Comparison of ENCODE assay signal across 11 cellular contexts in the genomic region with DNA sequence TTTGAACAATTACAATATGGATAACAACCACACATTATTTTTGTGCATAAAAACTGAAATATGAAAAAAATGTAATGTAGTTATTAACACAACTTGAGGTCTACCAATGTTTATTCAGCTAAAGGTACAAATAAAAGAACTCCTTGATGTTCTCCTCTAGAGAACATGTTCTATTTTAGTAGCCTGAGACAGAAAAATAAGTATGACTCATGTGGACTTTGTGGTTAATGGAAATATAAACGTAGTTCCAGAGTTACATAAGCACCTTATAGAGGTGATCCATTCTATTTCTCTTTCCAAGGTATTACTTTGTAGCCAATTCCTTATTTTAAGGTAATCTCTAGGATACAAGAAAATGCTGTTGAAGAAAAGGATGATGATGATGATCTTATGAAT. TPM values are rescaled to one million over a fixed set of nuclear protein-coding genes. Genes with fewer than 3 reads are reported as not detected.
DNase-seq lines count a peak whose midpoint lies in the region; TF ChIP-seq lines count a peak whose summit lies in the region.
"Had no signal": no experiment of that assay in that cellular context is flagged by ENCODE, and none has a peak within 500 bp of the region (broad histone marks: within the 10 kb centered on the region; RNA-seq: fewer than 3 reads in every experiment).

No MANE protein-coding gene starts in this region.

- peaks cover 4% of the 10 kb centered on the region for H3F3A ChIP-seq in SK-N-SH (replicated peaks; ENCODE audit: insufficient read depth)

- H3K9me2 ChIP-seq in SK-N-SH: no peaks in the 10 kb centered on the region

- POLR2A ChIA-PET in SK-N-SH (lab: Yijun Ruan, JAX): no interaction called here
- POLR2A ChIA-PET in Caco-2 (lab: Charles Lee): no interaction called here

- TF ChIP-seq EP300 in SK-N-SH (IDR thresholded peaks at IDR 0.05; ENCODE audit: borderline replicate concordance in 1 of 2, low read depth in 1 of 2, low read length in 1 of 2): no peak
- no peak for TF ChIP-seq EP300 in sigmoid colon (IDR thresholded peaks at IDR 0.05)

- no peaks in the 10 kb centered on the region for H3K27me3 ChIP-seq in SK-N-SH (ENCODE audit: insufficient read depth)
- H3K27me3 ChIP-seq in sigmoid colon: no peaks in the 10 kb centered on the region
- no peaks in the 10 kb centered on the region for H3K27me3 ChIP-seq in Caco-2 (replicated peaks; ENCODE audit: control insufficient read depth, insufficient read depth, low read length)
- H3K27me3 ChIP-seq: uterus had no signal

- H3K4me3 ChIP-seq in SK-N-SH (ENCODE audit: low read depth in 2 of 2, low read length in 1 of 2) (no peak overlapping the region), fibroblast of mammary gland (ENCODE audit: control insufficient read depth, low read depth, low read length) (no peak overlapping the region), sigmoid colon (no peak overlapping the region), Caco-2 (ENCODE audit: low read depth, low read length) (no peak overlapping the region)
- H3K4me3 ChIP-seq: uterus had no signal

- CTCF ChIA-PET in SK-N-SH (lab: Yijun Ruan, JAX) (interaction anchor here (0.8 kb wide), 1 partner anchor 22 kb away, joined by 3 read pairs; no protein-coding TSS in a partner anchor), Caco-2 (lab: Charles Lee) (no interaction called here)

- H3K27ac Mint-ChIP-seq in Caco-2 (ENCODE audit: unreplicated experiment): no peak overlapping the region
- H3K27ac Mint-ChIP-seq: memory B cell had no signal

- no peak overlapping the region for H3K9ac ChIP-seq in SK-N-SH

- peaks cover 31% of the 10 kb centered on the region for H3K36me3 Mint-ChIP-seq in Caco-2 (ENCODE audit: insufficient read depth, unreplicated experiment)

- WGBS in SK-N-SH (ENCODE audit: low lambda C conversion rate): 16% methylated on average over 1 of the region's 1 CpG
- 0 to 38% methylated on average over 1 of the region's 1 CpG for WGBS in sigmoid colon, 2 donors

- TF ChIP-seq RAD21 in SK-N-SH (IDR thresholded peaks at IDR 0.05; ENCODE audit: low read length): no peak

- H3K4me1 Mint-ChIP-seq in Caco-2 (ENCODE audit: low read depth, unreplicated experiment): peaks cover 8% of the 10 kb centered on the region
- H3K4me1 Mint-ChIP-seq: memory B cell had no signal

- H3K9me3 ChIP-seq in SK-N-SH: no peaks in the 10 kb centered on the region
- H3K9me3 ChIP-seq in sigmoid colon: no peaks in the 10 kb centered on the region
- no peaks in the 10 kb centered on the region for H3K9me3 ChIP-seq in Caco-2
- H3K9me3 ChIP-seq: uterus had no signal

- no TSS peak for BruUV-seq in Caco-2 (replicated peaks; lab: Mats Ljungman, UMichigan)

- H3K4me1 ChIP-seq in SK-N-SH (ENCODE audit: control insufficient read depth in 1 of 2, insufficient read depth in 2 of 2, low read depth in 1 of 2, low read length in 1 of 2) (peaks cover 0 to 9% of the 10 kb centered on the region in 2 experiments; a peak in 1 of 4 replicates), sigmoid colon (peaks cover 0 to 20% (median 17%) of the 10 kb centered on the region in 4 donors), Caco-2 (peaks cover 14% of the 10 kb centered on the region)
- H3K4me1 ChIP-seq: uterus had no signal

- TF ChIP-seq CTCF in SK-N-SH (IDR thresholded peaks at IDR 0.05): no peak
- TF ChIP-seq CTCF in fibroblast of mammary gland (conservative IDR thresholded peaks at IDR 0.05; ENCODE audit: control insufficient read depth, insufficient read depth, low read depth, low read length): no peak
- TF ChIP-seq CTCF in sigmoid colon (IDR thresholded peaks at IDR 0.05): no peak
- TF ChIP-seq CTCF in Caco-2 (IDR thresholded peaks at IDR 0.05; ENCODE audit: insufficient read depth in 1 of 2, low read depth in 1 of 2, low read length in 1 of 2, severe bottlenecking in 1 of 2, unreplicated experiment in 1 of 2): no peak

- DNase-seq in H4 (ENCODE audit: low spot score): peak; percentile 26
- DNase-seq in SK-N-SH: no peak
- peak; percentile 42 for DNase-seq in fibroblast of mammary gland (ENCODE audit: low read depth)
- DNase-seq in sigmoid colon: no peak
- no peak for DNase-seq in activated naive CD4-positive, alpha-beta T cell treated with anti-CD3 and anti-CD28 coated beads, Interleukin-2, amount 50 U/mL, for 16 hours
- DNase-seq in globus pallidus (ENCODE audit: low spot score): no peak
- no peak for DNase-seq in Caco-2
- DNase-seq in CD1c-positive myeloid dendritic cell (ENCODE audit: extremely low spot score): no peak
- DNase-seq: uterus had no signal

- H3K79me2 ChIP-seq in SK-N-SH (ENCODE audit: insufficient read depth): no peaks in the 10 kb centered on the region

- intact Hi-C loops in sigmoid colon (cut with DNase I) (no loop called here), Caco-2 (cut with micrococcal nuclease; ENCODE audit: unreplicated experiment) (no loop called here)

- H3K27me3 Mint-ChIP-seq in Caco-2 (ENCODE audit: insufficient read depth, unreplicated experiment): no peaks in the 10 kb centered on the region
- H3K27me3 Mint-ChIP-seq: memory B cell had no signal

- H2AFZ ChIP-seq in SK-N-SH (ENCODE audit: low read depth): no peak overlapping the region

- peaks cover 13% of the 10 kb centered on the region in 2 experiments for H3K36me3 ChIP-seq in SK-N-SH (replicated peaks in 1 of 2; ENCODE audit: control insufficient read depth in 1 of 2, insufficient read depth in 2 of 2, low read length in 1 of 2)
- peaks cover 0 to 55% (median 2%) of the 10 kb centered on the region in 4 donors for H3K36me3 ChIP-seq in sigmoid colon
- H3K36me3 ChIP-seq in Caco-2 (ENCODE audit: control insufficient read depth, insufficient read depth, low read length): no peaks in the 10 kb centered on the region
- H3K36me3 ChIP-seq: uterus had no signal

- peak overlapping the region; percentile 20 for H3K4me2 ChIP-seq in SK-N-SH

- no peaks in the 10 kb centered on the region for H3K9me3 Mint-ChIP-seq in Caco-2 (ENCODE audit: unreplicated experiment)
- H3K9me3 Mint-ChIP-seq: memory B cell had no signal

- no peaks in the 10 kb centered on the region for H4K20me1 ChIP-seq in SK-N-SH (ENCODE audit: insufficient read depth)

- no peak for TF ChIP-seq POLR2A in sigmoid colon (IDR thresholded peaks at IDR 0.05)

- H3K27ac ChIP-seq in SK-N-SH (ENCODE audit: low read depth in 2 of 2, low read length in 1 of 2) (peak overlapping the region in 1 of 2 experiments; percentile 18; a peak in 1 of 4 replicates), sigmoid colon (peak overlapping the region; percentile 28 to 62 (median 52))
- H3K27ac ChIP-seq: HL-60, uterus had no signal

- H3K4me3 Mint-ChIP-seq in Caco-2 (ENCODE audit: unreplicated experiment): no peak overlapping the region
- H3K4me3 Mint-ChIP-seq: memory B cell had no signal

TF ChIP-seq in SK-N-SH, 30 proteins besides CTCF, POLR2A, EP300 and RAD21:
- TF ChIP-seq CHD2 (IDR thresholded peaks at IDR 0.05; ENCODE audit: low read length, partially characterized antibody): no peak
- TF ChIP-seq JUND (IDR thresholded peaks at IDR 0.05): no peak; the same call in 1 of the 2 replicates
- TF ChIP-seq SIN3A (IDR thresholded peaks at IDR 0.05; ENCODE audit: borderline replicate concordance, low read depth, low read length): no peak
- TF ChIP-seq FOSL2 (IDR thresholded peaks at IDR 0.05; ENCODE audit: borderline replicate concordance, low read depth): peak; percentile 27; the same call in 1 of the 2 replicates
- 0 out of 2 replicates have a peak, but pooled peaks have one; percentile 22 for TF ChIP-seq MEF2A (IDR thresholded peaks at IDR 0.05; ENCODE audit: borderline replicate concordance, low read depth)
- no peak for TF ChIP-seq ELF1 (IDR thresholded peaks at IDR 0.05)
- TF ChIP-seq RFX5 (IDR thresholded peaks at IDR 0.05; ENCODE audit: low read length): no peak
- no peak for TF ChIP-seq FOXM1 (IDR thresholded peaks at IDR 0.05; ENCODE audit: low read depth)

RNA-seq across cellular contexts. Expression of gene ALKBH1, which starts 25.7 kb away (rescaled TPM):
- total RNA-seq in H4 (2014; rRNA removed; shearing (Covaris generic)): 20.0 and 20.3 TPM in 2 replicates
- polyA plus RNA-seq in SK-N-SH (2012; rRNA removed) (10.7 and 12.7 TPM in 2 replicates), sigmoid colon (10 to 100 TPM in 1 of 3 donors, 1 to 10 TPM in 2; 7.2 to 11.4 (median 8.8) TPM)
- polyA plus RNA-seq in SK-N-SH (2012; cell fraction: cytosol; rRNA removed): 11.6 and 12.2 TPM in 2 replicates
- 7.4 and 12.0 TPM in 2 replicates for polyA plus RNA-seq in SK-N-SH (2012; cell fraction: nucleus; rRNA removed)
- total RNA-seq in sigmoid colon (10 to 100 TPM in 3 of 4 donors, 1 to 10 TPM in 1; 5.4 to 14.6 (median 10.8) TPM), Caco-2 (2022) (17.1 and 18.7 TPM in 2 replicates)

RNA-seq across cellular contexts. Expression of gene SLIRP, which starts 25.7 kb away (rescaled TPM):
- total RNA-seq in H4 (2014; rRNA removed; shearing (Covaris generic)): 508 and 814 TPM in 2 replicates
- 306 and 347 TPM in 2 replicates for polyA plus RNA-seq in SK-N-SH (2012; rRNA removed)
- 488 and 609 TPM in 2 replicates for polyA plus RNA-seq in SK-N-SH (2012; cell fraction: cytosol; rRNA removed)
- 83.3 and 95.1 TPM in 2 replicates for polyA plus RNA-seq in SK-N-SH (2012; cell fraction: nucleus; rRNA removed)
- 100 to 1,000 TPM; 152 to 650 (median 375) TPM for total RNA-seq in sigmoid colon
- 100 to 1,000 TPM; 375 to 462 (median 387) TPM for polyA plus RNA-seq in sigmoid colon
- total RNA-seq in Caco-2 (2022): 204 and 208 TPM in 2 replicates

Comparison
In these comparisons a context has a peak if more than half of its experiments do, and no peak if none do; other contexts are left out.
1. DNase-seq: peak in H4 (single experiment) and fibroblast of mammary gland (single experiment); none in SK-N-SH (single experiment), sigmoid colon (single experiment), activated naive CD4-positive, alpha-beta T cell treated with anti-CD3 and anti-CD28 coated beads, Interleukin-2, amount 50 U/mL, for 16 hours (single experiment), globus pallidus (single experiment), Caco-2 (0 of 2) and CD1c-positive myeloid dendritic cell (single experiment).